1 cellular context compared by ENCODE assay signal in genomic region chr5:160305319-160305718, GRCh38.
TF ChIP-seq lines count a peak whose summit lies in the region.

No MANE protein-coding gene starts in this region.

TF ChIP-seq in HepG2, 621 proteins besides CTCF, POLR2A, EP300 and RAD21:
- TF ChIP-seq ARID4A (CRISPR knock-in tag; IDR thresholded peaks at IDR 0.05; ENCODE audit: borderline replicate concordance) (no peak), ZBTB33 (CRISPR knock-in tag; IDR thresholded peaks at IDR 0.05) (peak; percentile 69)
